ENCODE assay signal across 8 cellular contexts in genomic region chr2:20097889-20098714, GRCh38.
DNase-seq lines count a peak whose midpoint lies in the region; ATAC-seq lines count a peak whose summit lies in the region.

No MANE protein-coding gene starts in this region.

- DNase-seq in AG20443 (ENCODE audit: low spot score), result peak; percentile 90
- peak; percentile 83 for DNase-seq in NCI-H345 (lab: John Stamatoyannopoulos, UW)
- DNase-seq in activated CD4-positive, CD25-positive, alpha-beta regulatory T cell (lab: John Stamatoyannopoulos, UW), result peak; percentile 36 to 61 (median 55)
- peak; percentile 59 for DNase-seq in central memory CD4-positive, alpha-beta T cell
- peak; percentile 89 for DNase-seq in kidney tubule cell (ENCODE audit: low spot score)
- peak; percentile 62 for DNase-seq in stimulated activated CD4-positive, alpha-beta T cell treated with anti-CD3 and anti-CD28 coated beads, Interleukin-2, amount 100 ng/mL, for 4 hours (ENCODE audit: low read depth)

- peak; percentile 99 for ATAC-seq in GM19035 (IDR thresholded peaks at IDR 0.05; ENCODE audit: unreplicated experiment)
- ATAC-seq in HG03196 (IDR thresholded peaks at IDR 0.05; ENCODE audit: unreplicated experiment), result peak; percentile 89

Comparison
In these comparisons a context has a peak if more than half of its experiments do, and no peak if none do; other contexts are left out.
1. Peak in every context shown above with its lines: DNase-seq and ATAC-seq.